ENCODE assay signal across 22 cellular contexts in the genomic region with DNA sequence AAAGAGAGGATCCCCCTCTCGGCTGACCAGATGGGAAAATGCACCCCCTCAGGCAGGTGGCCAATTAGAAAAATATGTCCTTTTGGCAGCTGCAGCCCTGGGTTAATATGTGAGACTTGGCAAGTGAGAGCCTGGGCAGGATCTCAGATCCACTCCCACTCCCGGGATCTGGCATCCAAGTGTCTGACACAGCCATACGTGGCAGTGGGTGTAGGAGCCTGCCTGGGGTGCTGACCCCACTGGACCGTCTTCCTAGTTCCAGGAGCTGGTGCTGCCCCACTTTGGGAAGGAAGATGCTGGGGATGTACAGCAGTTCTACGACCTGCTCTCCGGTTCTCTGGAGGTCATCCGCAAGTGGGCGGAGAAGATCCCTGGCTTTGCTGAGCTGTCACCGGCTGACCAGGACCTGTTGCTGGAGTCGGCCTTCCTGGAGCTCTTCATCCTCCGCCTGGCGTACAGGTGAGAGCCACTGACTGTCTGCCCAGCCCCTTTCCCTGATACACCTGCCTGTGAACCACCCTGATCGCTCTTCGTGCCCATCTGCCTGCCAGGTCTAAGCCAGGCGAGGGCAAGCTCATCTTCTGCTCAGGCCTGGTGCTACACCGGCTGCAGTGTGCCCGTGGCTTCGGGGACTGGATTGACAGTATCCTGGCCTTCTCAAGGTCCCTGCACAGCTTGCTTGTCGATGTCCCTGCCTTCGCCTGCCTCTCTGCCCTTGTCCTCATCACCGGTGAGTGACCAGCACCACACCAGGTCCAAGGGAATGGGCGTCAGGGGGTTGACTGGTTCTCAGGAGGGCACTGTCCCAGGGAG. TPM values are rescaled to one million over a fixed set of nuclear protein-coding genes. Genes with fewer than 3 reads are reported as not detected.
A peak's percentile ranks its signal among the peaks of the same experiment; 100 is the strongest.
DNase-seq lines count a peak whose midpoint lies in the region; ATAC-seq and TF ChIP-seq lines count a peak whose summit lies in the region.
"Had no signal": no experiment of that assay in that cellular context is flagged by ENCODE, and none has a peak within 500 bp of the region (broad histone marks: within the 10 kb centered on the region; RNA-seq: fewer than 3 reads in every experiment).

No MANE protein-coding gene starts in this region.

- H3K36me3 ChIP-seq in psoas muscle (ENCODE audit: insufficient read depth in 1 of 2, low read depth in 1 of 2) (peaks cover 4 to 58% of the 10 kb centered on the region in 2 donors), HAP-1 (replicated peaks) (peaks cover 28% of the 10 kb centered on the region), neural progenitor cell (no peaks in the 10 kb centered on the region)
- H3K36me3 ChIP-seq: colonic mucosa had no signal

- H3K27me3 ChIP-seq in psoas muscle (ENCODE audit: insufficient read depth in 3 of 3, low read length in 2 of 3) (no peaks in the 10 kb centered on the region), HAP-1 (ENCODE audit: low read depth) (no peaks in the 10 kb centered on the region), neural progenitor cell (peaks cover 9% of the 10 kb centered on the region)
- H3K27me3 ChIP-seq: colonic mucosa had no signal

- H3K4me1 ChIP-seq in psoas muscle, result peaks cover 14% of the 10 kb centered on the region
- H3K4me1 ChIP-seq in HAP-1, result no peaks in the 10 kb centered on the region
- H3K4me1 ChIP-seq in neural progenitor cell, result peaks cover 10% of the 10 kb centered on the region

- no peak overlapping the region for H3K9ac ChIP-seq in neural progenitor cell

- H3K4me2 ChIP-seq in neural progenitor cell, result no peak overlapping the region

- ATAC-seq in psoas muscle, result no peak
- ATAC-seq: esophagus mucosa; GM12878; lower lobe of right lung; naive thymus-derived CD8-positive, alpha-beta T cell had no signal

- peaks cover 4% of the 10 kb centered on the region for H3F3A ChIP-seq in neural progenitor cell (ENCODE audit: low read depth)

- H3K27me3 Mint-ChIP-seq in endothelial cell (ENCODE audit: unreplicated experiment), result peaks cover 2% of the 10 kb centered on the region
- H3K27me3 Mint-ChIP-seq in neural progenitor cell (ENCODE audit: insufficient read depth, low read depth), result peaks cover 5% of the 10 kb centered on the region
- H3K27me3 Mint-ChIP-seq: naive thymus-derived CD8-positive, alpha-beta T cell had no signal

- H3K4me1 Mint-ChIP-seq in endothelial cell (ENCODE audit: unreplicated experiment), result peaks cover 5% of the 10 kb centered on the region
- H3K4me1 Mint-ChIP-seq in neural progenitor cell, result peaks cover 2% of the 10 kb centered on the region

- in situ Hi-C loops in HAP-1 (cut with MboI; ENCODE audit: low sequenced_read_pairs), result no loop called here

- H3K9me3 ChIP-seq in psoas muscle (no peaks in the 10 kb centered on the region), HAP-1 (no peaks in the 10 kb centered on the region), neural progenitor cell (ENCODE audit: low read depth) (no peaks in the 10 kb centered on the region)
- H3K9me3 ChIP-seq: colonic mucosa, lower lobe of right lung had no signal

- H3K27ac ChIP-seq in psoas muscle (peak overlapping the region; percentile 21), neural progenitor cell (no peak overlapping the region)
- H3K27ac ChIP-seq: C4-2B, colonic mucosa, lower lobe of right lung had no signal

- H3K4me3 Mint-ChIP-seq in endothelial cell (ENCODE audit: unreplicated experiment) (no peak overlapping the region), neural progenitor cell (no peak overlapping the region)
- H3K4me3 Mint-ChIP-seq: naive thymus-derived CD8-positive, alpha-beta T cell had no signal

- peaks cover 9% of the 10 kb centered on the region for H4K20me1 ChIP-seq in neural progenitor cell (ENCODE audit: low read depth)

- no peak overlapping the region for H2AFZ ChIP-seq in neural progenitor cell (replicated peaks)

- H3K4me3 ChIP-seq in psoas muscle, result no peak overlapping the region
- no peak overlapping the region for H3K4me3 ChIP-seq in HAP-1
- H3K4me3 ChIP-seq in neural progenitor cell, result no peak overlapping the region
- H3K4me3 ChIP-seq: colonic mucosa, GM12878, lower lobe of right lung, skin epidermis had no signal

- peak overlapping the region; percentile 9 for H3K27ac Mint-ChIP-seq in endothelial cell (ENCODE audit: unreplicated experiment)
- no peak overlapping the region for H3K27ac Mint-ChIP-seq in neural progenitor cell

- H3K9me3 Mint-ChIP-seq in endothelial cell (ENCODE audit: unreplicated experiment) (no peaks in the 10 kb centered on the region), neural progenitor cell (no peaks in the 10 kb centered on the region)
- H3K9me3 Mint-ChIP-seq: naive thymus-derived CD8-positive, alpha-beta T cell had no signal

- no peaks in the 10 kb centered on the region for H3K36me3 Mint-ChIP-seq in endothelial cell (ENCODE audit: low read depth, unreplicated experiment)
- peaks cover 3% of the 10 kb centered on the region for H3K36me3 Mint-ChIP-seq in neural progenitor cell
- H3K36me3 Mint-ChIP-seq: naive thymus-derived CD8-positive, alpha-beta T cell had no signal

- intact Hi-C loops in psoas muscle (cut with DNase I) (no loop called here), posterior vena cava (cut with DNase I) (no loop called here)

- H3K79me2 ChIP-seq in neural progenitor cell (ENCODE audit: low read depth), result no peaks in the 10 kb centered on the region

- DNase-seq in AG20443 (ENCODE audit: low spot score) (peak; percentile 66), GM03348 (ENCODE audit: low spot score) (peak; percentile 74), endothelial cell (ENCODE audit: low spot score) (no peak), psoas muscle (no peak), posterior vena cava (ENCODE audit: low spot score) (no peak), NCI-H1436 (lab: John Stamatoyannopoulos, UW) (no peak), HAP-1 (ENCODE audit: low spot score in 2 of 2) (no peak), neural progenitor cell (ENCODE audit: low spot score) (no peak)
- DNase-seq: activated CD4-positive, CD25-positive, alpha-beta regulatory T cell; activated T-cell treated with anti-CD3 and anti-CD28 coated beads for 4 hours; colonic mucosa; lower lobe of right lung; MM.1S; NCI-H2029; NCI-H82; T-helper 1 cell had no signal

- TF ChIP-seq CTCF in endothelial cell (IDR thresholded peaks at IDR 0.05; ENCODE audit: unreplicated experiment) (no peak), psoas muscle (IDR thresholded peaks at IDR 0.05) (no peak), neural progenitor cell (IDR thresholded peaks at IDR 0.05) (no peak)

- WGBS in psoas muscle, 3 donors, result 62 to 73% (median 67%) methylated on average over 22 of the region's 22 CpGs

RNA-seq across cellular contexts. Expression of gene NR4A1, which starts 5.8 kb away (rescaled TPM):
- total RNA-seq in endothelial cell (ENCODE audit: unreplicated experiment) (1.0 TPM), psoas muscle (10 to 100 TPM; 17.5 to 92.8 (median 56.9) TPM), posterior vena cava (100 to 1,000 TPM; 197 to 567 TPM), neural progenitor cell (ENCODE audit: low replicate concordance) (8.2 and 13.0 TPM in 2 replicates)
- 10 to 100 TPM; 35.5 to 74.0 (median 50.2) TPM for polyA plus RNA-seq in psoas muscle

RNA-seq across cellular contexts. Expression of gene ATG101, which starts 12.8 kb away (rescaled TPM):
- total RNA-seq in endothelial cell (ENCODE audit: unreplicated experiment) (30.6 TPM), psoas muscle (10 to 100 TPM; 25.1 to 35.3 (median 26.5) TPM), posterior vena cava (10 to 100 TPM; 26.4 to 30.8 TPM), neural progenitor cell (ENCODE audit: low replicate concordance) (19.8 and 33.7 TPM in 2 replicates)
- polyA plus RNA-seq in psoas muscle, result 100 to 1,000 TPM in 1 of 3 donors, 10 to 100 TPM in 2; 39.5 to 154 (median 90.0) TPM

RNA-seq across cellular contexts. Expression of gene SMIM41, which starts 22.5 kb away (rescaled TPM):
- total RNA-seq in endothelial cell (ENCODE audit: unreplicated experiment) (not detected), psoas muscle (under 1 TPM in 2 of 4 donors, not detected in 2; 0.16 to 0.32 TPM), posterior vena cava (under 1 TPM in 1 of 2 donors, not detected in 1; 0.19 TPM), neural progenitor cell (ENCODE audit: low replicate concordance) (not detected in 2 replicates)
- under 1 TPM in 1 of 3 donors, not detected in 2; 0.20 TPM for polyA plus RNA-seq in psoas muscle
- total RNA-seq: esophagus mucosa; GM12878; naive thymus-derived CD8-positive, alpha-beta T cell; RPMI7951 had no signal
- polyA plus RNA-seq: GM12878; naive thymus-derived CD8-positive, alpha-beta T cell had no signal

RNA-seq across cellular contexts. Expression of gene TAMALIN, which starts 50.3 kb away (rescaled TPM):
- total RNA-seq in endothelial cell (ENCODE audit: unreplicated experiment) (29.7 TPM), psoas muscle (10 to 100 TPM in 3 of 4 donors, 1 to 10 TPM in 1; 8.0 to 12.8 (median 11.5) TPM), posterior vena cava (10 to 100 TPM; 38.0 to 50.6 TPM), neural progenitor cell (ENCODE audit: low replicate concordance) (1.1 and 7.4 TPM in 2 replicates)
- 1 to 10 TPM; 5.5 to 9.6 (median 6.8) TPM for polyA plus RNA-seq in psoas muscle

Comparison
In these comparisons a context has a peak if more than half of its experiments do, and no peak if none do; other contexts are left out.
1. DNase-seq: peak in AG20443 (single experiment) and GM03348 (single experiment); none in endothelial cell (single experiment), psoas muscle (0 of 2), posterior vena cava (single experiment), NCI-H1436 (single experiment), HAP-1 (0 of 2) and neural progenitor cell (single experiment).